Comparison of ENCODE assay signal across 3 cellular contexts in genomic region chr2:58535994-58536393, GRCh38.
A peak's percentile ranks its signal among the peaks of the same experiment; 100 is the strongest.
TF ChIP-seq lines count a peak whose summit lies in the region.

No MANE protein-coding gene starts in this region.

TF ChIP-seq in GM23338, 12 proteins besides CTCF, POLR2A, EP300 and RAD21:
- no peak for TF ChIP-seq POLR2AphosphoS5 (IDR thresholded peaks at IDR 0.05; ENCODE audit: low read depth)
- no peak for TF ChIP-seq EZH2phosphoT487 (IDR thresholded peaks at IDR 0.05; ENCODE audit: unreplicated experiment)

TF ChIP-seq in HEK293, 187 proteins besides CTCF, POLR2A, EP300 and RAD21:
- TF ChIP-seq ZNF830 (tag by site-specific recombination; IDR thresholded peaks at IDR 0.05; ENCODE audit: low read depth) (no peak), KLF9 (tag by site-specific recombination; IDR thresholded peaks at IDR 0.05; ENCODE audit: low read depth) (0 out of 2 replicates have a peak, but pooled peaks have one; percentile 29)

TF ChIP-seq in H1, 55 proteins besides CTCF, POLR2A, EP300 and RAD21:
- TF ChIP-seq KDM4A (IDR thresholded peaks at IDR 0.05; ENCODE audit: low read depth, low read length, severe bottlenecking) (no peak), POLR2AphosphoS5 (IDR thresholded peaks at IDR 0.05; ENCODE audit: low read depth, low read length) (no peak), NANOG (IDR thresholded peaks at IDR 0.05; ENCODE audit: insufficient read depth, low read depth, low read length, poor library complexity, severe bottlenecking) (no peak), PHF8 (conservative IDR thresholded peaks at IDR 0.05; ENCODE audit: low read depth, low read length) (no peak), BACH1 (IDR thresholded peaks at IDR 0.05; ENCODE audit: low read length) (no peak), ATF2 (IDR thresholded peaks at IDR 0.05; ENCODE audit: low read length) (no peak), ZNF274 (IDR thresholded peaks at IDR 0.05; ENCODE audit: borderline replicate concordance, extremely low read depth, low read length) (no peak), GABPA (IDR thresholded peaks at IDR 0.05; ENCODE audit: borderline replicate concordance, insufficient read depth, low read length) (no peak), TAF7 (optimal IDR thresholded peaks at IDR 0.05; ENCODE audit: borderline replicate concordance, low read depth, low read length) (no peak), TBP (IDR thresholded peaks at IDR 0.05; ENCODE audit: low read depth, low read length) (no peak), SP1 (IDR thresholded peaks at IDR 0.05; ENCODE audit: low read depth, low read length) (no peak), MAX (IDR thresholded peaks at IDR 0.05) (no peak), CHD7 (IDR thresholded peaks at IDR 0.05; ENCODE audit: insufficient replicate concordance, low read length) (no peak), SIN3A (conservative IDR thresholded peaks at IDR 0.05 in 1 of 2, IDR thresholded peaks at IDR 0.05 in 1 of 2; ENCODE audit: low read depth in 1 of 2, low read length in 2 of 2) (no peak)
